In genomic region chr3:128532007-128532983, GRCh38 we compare ENCODE assay signal across 1 cellular context.
TF ChIP-seq lines count a peak whose summit lies in the region.

No MANE protein-coding gene starts in this region.

TF ChIP-seq in K562, 482 proteins besides CTCF, POLR2A, EP300 and RAD21 (continued from another document):
- TF ChIP-seq PRDM10 (IDR thresholded peaks at IDR 0.05; ENCODE audit: partially characterized antibody) (peak; percentile 72), MAZ (CRISPR knock-in tag; conservative IDR thresholded peaks at IDR 0.05 in 1 of 2, IDR thresholded peaks at IDR 0.05 in 1 of 2) (0 out of 4 replicates have a peak, but pooled peaks of 1 of the 2 experiments have one; percentile 22), MGA (IDR thresholded peaks at IDR 0.05) (peak; percentile 58), PHF8 (IDR thresholded peaks at IDR 0.05; ENCODE audit: borderline replicate concordance, low read length) (no peak), RBM25 (IDR thresholded peaks at IDR 0.05; ENCODE audit: low read depth, low read length, severe bottlenecking) (no peak), TFAM (CRISPR knock-in tag; conservative IDR thresholded peaks at IDR 0.05) (no peak), CHD1 (IDR thresholded peaks at IDR 0.05; ENCODE audit: low read length) (no peak), MAFK (IDR thresholded peaks at IDR 0.05; ENCODE audit: low read length) (0 out of 2 replicates have a peak, but pooled peaks have one; percentile 36), MAFG (tag; conservative IDR thresholded peaks at IDR 0.05) (no peak; the same call in 1 of the 2 replicates), C11orf30 (IDR thresholded peaks at IDR 0.05; ENCODE audit: low read depth) (peak; percentile 83), MAFF (IDR thresholded peaks at IDR 0.05; ENCODE audit: low read length) (peak; percentile 14; the same call in 1 of the 2 replicates), EHMT2 (IDR thresholded peaks at IDR 0.05) (no peak), E2F6 (IDR thresholded peaks at IDR 0.05; ENCODE audit: borderline replicate concordance in 1 of 2, extremely low read depth in 1 of 2, insufficient read depth in 1 of 2, insufficient read length in 1 of 2, low read depth in 1 of 2, low read length in 1 of 2, poor library complexity in 1 of 2, severe bottlenecking in 1 of 2) (peak in 1 of 2 experiments; percentile 50), SPI1 (IDR thresholded peaks at IDR 0.05; ENCODE audit: borderline replicate concordance, low read depth, low read length) (peak; percentile 70; the same call in 1 of the 2 replicates), ZNF316 (IDR thresholded peaks at IDR 0.05) (peak; percentile 78), L3MBTL2 (IDR thresholded peaks at IDR 0.05) (peak; percentile 71; the same call in 1 of the 2 replicates), ZKSCAN1 (IDR thresholded peaks at IDR 0.05; ENCODE audit: low read depth, low read length) (no peak), CHD7 (IDR thresholded peaks at IDR 0.05; ENCODE audit: low read depth, low read length) (no peak)
